In genomic region chr6:25596928-25597818, GRCh38 we compare ENCODE assay signal across 22 cellular contexts. TPM values are rescaled to one million over a fixed set of nuclear protein-coding genes. Genes with fewer than 3 reads are reported as not detected.
"Had no signal": no experiment of that assay in that cellular context is flagged by ENCODE, and none has a peak within 500 bp of the region (broad histone marks: within the 10 kb centered on the region; RNA-seq: fewer than 3 reads in every experiment).

No MANE protein-coding gene starts in this region.

- ATAC-seq: activated CD8-positive, alpha-beta T cell treated with anti-CD3 and anti-CD28 coated beads, Interleukin-2, amount 10 ng/mL, durations not matched to agents 7 days and 5 days; activated T-cell treated with anti-CD3 and anti-CD28 coated beads, Interleukin-2, amount 50 U/mL, for 4 hours; heart right ventricle; naive thymus-derived CD4-positive, alpha-beta T cell; right cardiac atrium; T-cell had no signal

- H3K27me3 Mint-ChIP-seq: activated CD4-positive, alpha-beta T cell treated with anti-CD3 and anti-CD28 coated beads, Interleukin-2, amount 10 ng/mL, durations not matched to agents 24 days and 14 days; naive thymus-derived CD4-positive, alpha-beta T cell; T-cell had no signal

- H3K4me1 ChIP-seq: heart right ventricle, neural progenitor cell, stomach, testis, upper lobe of left lung had no signal

- H3K4me3 ChIP-seq: colonic mucosa, heart right ventricle, neural progenitor cell, prostate gland, skin epidermis, stomach, testis, upper lobe of left lung had no signal

- H3K27ac ChIP-seq: brain microvascular endothelial cell, colonic mucosa, heart right ventricle, neural progenitor cell, prostate gland, skin epidermis, stomach, testis, upper lobe of left lung had no signal

- DNase-seq: activated CD4-positive, alpha-beta T cell treated with anti-CD3 and anti-CD28 coated beads, Interleukin-2, amount 10 ng/mL, durations not matched to agents 24 days and 14 days; activated CD8-positive, alpha-beta T cell treated with anti-CD3 and anti-CD28 coated beads, Interleukin-2, amount 10 ng/mL, durations not matched to agents 7 days and 5 days; activated naive CD4-positive, alpha-beta T cell treated with anti-CD3 and anti-CD28 coated beads, Interleukin-2, amount 50 U/mL, for 16 hours; activated T-cell treated with anti-CD3 and anti-CD28 coated beads, Interleukin-2, amount 50 U/mL, for 4 hours; aorta; brain microvascular endothelial cell; central memory CD4-positive, alpha-beta T cell; colonic mucosa; erythroblast; heart right ventricle; mesendoderm; naive thymus-derived CD4-positive, alpha-beta T cell; right cardiac atrium; stomach; T-cell; T-helper 9 cell; testis; upper lobe of left lung had no signal

- H3K36me3 ChIP-seq: brain microvascular endothelial cell, colonic mucosa, neural progenitor cell, prostate gland had no signal

- H3K27me3 ChIP-seq: brain microvascular endothelial cell, colonic mucosa, neural progenitor cell, stomach, testis, upper lobe of left lung had no signal

- H3K9ac ChIP-seq: neural progenitor cell had no signal

- H3K4me2 ChIP-seq: neural progenitor cell had no signal

- H3K4me3 Mint-ChIP-seq: activated CD4-positive, alpha-beta T cell treated with anti-CD3 and anti-CD28 coated beads, Interleukin-2, amount 10 ng/mL, durations not matched to agents 24 days and 14 days; activated CD8-positive, alpha-beta T cell treated with anti-CD3 and anti-CD28 coated beads, Interleukin-2, amount 10 ng/mL, durations not matched to agents 7 days and 5 days; activated T-cell treated with anti-CD3 and anti-CD28 coated beads, Interleukin-2, amount 50 U/mL, for 4 hours; naive thymus-derived CD4-positive, alpha-beta T cell; neural progenitor cell; T-cell had no signal

- H3K27ac Mint-ChIP-seq: activated CD4-positive, alpha-beta T cell treated with anti-CD3 and anti-CD28 coated beads, Interleukin-2, amount 10 ng/mL, durations not matched to agents 24 days and 14 days; activated CD8-positive, alpha-beta T cell treated with anti-CD3 and anti-CD28 coated beads, Interleukin-2, amount 10 ng/mL, durations not matched to agents 7 days and 5 days; neural progenitor cell; T-cell had no signal

- H3K9me3 ChIP-seq: colonic mucosa, heart right ventricle, prostate gland, stomach, testis, upper lobe of left lung had no signal

- H3K4me1 Mint-ChIP-seq: neural progenitor cell had no signal

- H2AFZ ChIP-seq: neural progenitor cell had no signal

- H3K9me3 Mint-ChIP-seq: activated CD4-positive, alpha-beta T cell treated with anti-CD3 and anti-CD28 coated beads, Interleukin-2, amount 10 ng/mL, durations not matched to agents 24 days and 14 days; activated T-cell treated with anti-CD3 and anti-CD28 coated beads, Interleukin-2, amount 50 U/mL, for 4 hours; naive thymus-derived CD4-positive, alpha-beta T cell; neural progenitor cell; T-cell had no signal

RNA-seq across cellular contexts. Expression of gene SCGN, which starts 54.8 kb away (rescaled TPM):
- total RNA-seq: activated CD4-positive, alpha-beta T cell treated with anti-CD3 and anti-CD28 coated beads, Interleukin-2, amount 10 ng/mL, durations not matched to agents 24 days and 14 days; activated CD8-positive, alpha-beta T cell treated with anti-CD3 and anti-CD28 coated beads, Interleukin-2, amount 10 ng/mL, durations not matched to agents 7 days and 5 days; activated T-cell treated with anti-CD3 and anti-CD28 coated beads, Interleukin-2, amount 50 U/mL, for 4 hours; aorta; naive thymus-derived CD4-positive, alpha-beta T cell; osteoblast; T-cell had no signal
- polyA plus RNA-seq: naive thymus-derived CD4-positive, alpha-beta T cell had no signal
